Comparison of ENCODE assay signal across 19 cellular contexts in genomic region chr17:45687594-45687993, GRCh38.
DNase-seq lines count a peak whose midpoint lies in the region; ATAC-seq lines count a peak whose summit lies in the region.
"Had no signal": no experiment of that assay in that cellular context is flagged by ENCODE, and none has a peak within 500 bp of the region (broad histone marks: within the 10 kb centered on the region; RNA-seq: fewer than 3 reads in every experiment).

No MANE protein-coding gene starts in this region.

- DNase-seq in DMS 273 (lab: John Stamatoyannopoulos, UW; ENCODE audit: unreplicated experiment) (peak; percentile 46), DMS 273 treated with DMSO at 0.1 percent for 48 hours (lab: John Stamatoyannopoulos, UW) (no peak), NCI-H2171 (lab: John Stamatoyannopoulos, UW) (peak; percentile 87), NCI-H82 treated with DMSO at 0.1 percent for 48 hours (lab: John Stamatoyannopoulos, UW; ENCODE audit: unreplicated experiment) (peak; percentile 46), cerebellum (ENCODE audit: low spot score) (peak; percentile 55), HT-29 (ENCODE audit: low spot score) (no peak), NCI-H2107 treated with DMSO at 0.1 percent for 48 hours (lab: John Stamatoyannopoulos, UW; ENCODE audit: unreplicated experiment) (no peak)
- DNase-seq: AML-193; CD4-positive, alpha-beta T cell; DMS153; DMS79; GF-D8; GOT3; H7; HFFc6 had no signal

- ATAC-seq in HG03460 (IDR thresholded peaks at IDR 0.05; ENCODE audit: unreplicated experiment) = no peak
- ATAC-seq: A549, HCT116, HepG2 had no signal

Comparison
In these comparisons a context has a peak if more than half of its experiments do, and no peak if none do; other contexts are left out.
1. DNase-seq: peak in DMS 273 (single experiment), NCI-H2171 (single experiment), NCI-H82 treated with DMSO at 0.1 percent for 48 hours (single experiment) and cerebellum (single experiment); none in DMS 273 treated with DMSO at 0.1 percent for 48 hours (single experiment), HT-29 (single experiment) and NCI-H2107 treated with DMSO at 0.1 percent for 48 hours (single experiment).